27 cellular contexts compared by ENCODE assay signal in genomic region chr1:187257476-187257875, GRCh38.
"Had no signal": no experiment of that assay in that cellular context is flagged by ENCODE, and none has a peak within 500 bp of the region (broad histone marks: within the 10 kb centered on the region; RNA-seq: fewer than 3 reads in every experiment).

No MANE protein-coding gene starts in this region.

- H3K27ac ChIP-seq: colonic mucosa, coronary artery, dorsolateral prefrontal cortex, epithelial cell of prostate, esophagus muscularis mucosa, esophagus squamous epithelium, foreskin keratinocyte, gastrocnemius medialis, gastroesophageal sphincter, heart left ventricle, heart right ventricle, hepatocyte had no signal

- DNase-seq: colonic mucosa; cortex of kidney; dermis blood vessel endothelial cell; dorsolateral prefrontal cortex; effector CD4-positive, alpha-beta T cell; effector CD8-positive, alpha-beta T cell; effector memory CD4-positive, alpha-beta T cell; effector memory CD8-positive, alpha-beta T cell; endodermal cell; erythroblast; esophagus squamous epithelium; foreskin fibroblast; foreskin keratinocyte; foreskin melanocyte; gastrocnemius medialis; glutamatergic neuron; head of caudate nucleus; heart left ventricle; heart right ventricle; hippocampal formation had no signal

- H3K4me3 Mint-ChIP-seq: dendritic cell treated with granulocyte-macrophage colony-stimulating factor and Interleukin-4, amounts not matched to agents 40 ng/mL and 50 ng/mL, for 4 days; effector memory CD8-positive, alpha-beta T cell; endodermal cell had no signal

- H3K4me3 ChIP-seq: colonic mucosa, coronary artery, dorsolateral prefrontal cortex, esophagus muscularis mucosa, esophagus squamous epithelium, gastrocnemius medialis, gastroesophageal sphincter, heart left ventricle, heart right ventricle, hepatocyte had no signal

- H2AFZ ChIP-seq: hepatocyte had no signal

- H3K27me3 ChIP-seq: colonic mucosa, dorsolateral prefrontal cortex, esophagus muscularis mucosa, esophagus squamous epithelium, foreskin keratinocyte, gastrocnemius medialis, gastroesophageal sphincter, heart left ventricle, heart right ventricle, hepatocyte had no signal

- H3K9me3 ChIP-seq: colonic mucosa, esophagus muscularis mucosa, esophagus squamous epithelium, gastrocnemius medialis, gastroesophageal sphincter, heart left ventricle, heart right ventricle had no signal

- H3K27me3 Mint-ChIP-seq: dendritic cell treated with granulocyte-macrophage colony-stimulating factor and Interleukin-4, amounts not matched to agents 40 ng/mL and 50 ng/mL, for 4 days; effector memory CD8-positive, alpha-beta T cell had no signal

- H3K9me3 Mint-ChIP-seq: dendritic cell treated with granulocyte-macrophage colony-stimulating factor and Interleukin-4, amounts not matched to agents 40 ng/mL and 50 ng/mL, for 4 days; effector memory CD8-positive, alpha-beta T cell; endodermal cell had no signal

- H3K4me2 ChIP-seq: hepatocyte had no signal

- H3K4me1 ChIP-seq: colonic mucosa, gastrocnemius medialis, gastroesophageal sphincter, heart left ventricle, heart right ventricle had no signal

- H3K36me3 ChIP-seq: colonic mucosa, esophagus muscularis mucosa, esophagus squamous epithelium, gastrocnemius medialis, gastroesophageal sphincter, heart left ventricle, heart right ventricle had no signal

- H3K79me2 ChIP-seq: hepatocyte had no signal

- ATAC-seq: effector memory CD8-positive, alpha-beta T cell; esophagus mucosa; foreskin keratinocyte; gastrocnemius medialis; gastroesophageal sphincter; heart left ventricle; heart right ventricle had no signal

- H3K27ac Mint-ChIP-seq: dendritic cell treated with granulocyte-macrophage colony-stimulating factor and Interleukin-4, amounts not matched to agents 40 ng/mL and 50 ng/mL, for 4 days; effector memory CD8-positive, alpha-beta T cell; endodermal cell had no signal
